In the genomic region with DNA sequence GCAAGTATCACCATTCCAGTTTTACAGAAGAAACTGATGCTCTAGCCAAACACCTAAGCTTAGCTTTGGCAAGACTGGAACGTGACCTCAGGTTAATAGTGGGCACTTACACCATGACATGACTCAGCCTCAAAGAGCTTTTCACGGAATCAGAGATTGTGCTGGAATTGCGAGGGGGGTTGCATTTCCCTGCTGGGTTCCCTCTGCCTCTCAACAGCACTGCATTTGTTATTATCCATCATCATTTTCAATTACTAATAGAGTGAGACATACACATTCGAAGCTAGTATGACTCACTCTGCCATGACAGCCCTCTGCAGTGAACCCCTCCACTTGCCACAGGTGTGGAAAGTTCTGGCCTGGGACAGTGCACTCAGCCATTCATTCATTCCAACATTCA, we compare ENCODE assay signal across 24 cellular contexts. TPM values are rescaled to one million over a fixed set of nuclear protein-coding genes. Genes with fewer than 3 reads are reported as not detected.
A peak's percentile ranks its signal among the peaks of the same experiment; 100 is the strongest.
DNase-seq lines count a peak whose midpoint lies in the region; ATAC-seq, FAIRE-seq and TF ChIP-seq lines count a peak whose summit lies in the region.
"Had no signal": no experiment of that assay in that cellular context is flagged by ENCODE, and none has a peak within 500 bp of the region (broad histone marks: within the 10 kb centered on the region; RNA-seq: fewer than 3 reads in every experiment).

No MANE protein-coding gene starts in this region.

- H3K36me3 Mint-ChIP-seq in astrocyte (ENCODE audit: low read depth, unreplicated experiment), result no peaks in the 10 kb centered on the region
- H3K36me3 Mint-ChIP-seq: IgD-negative memory B cell; natural killer cell treated with Interleukin-12 subunit alpha and Interleukin-12 subunit beta and Interleukin-15 and Interleukin-18, amount 100 ng/mL, for 72 hours had no signal

- no peaks in the 10 kb centered on the region for H4K20me1 ChIP-seq in astrocyte (ENCODE audit: insufficient read depth, low read length)
- H4K20me1 ChIP-seq: BLaER1 had no signal

- peaks cover 8% of the 10 kb centered on the region for H3K27me3 Mint-ChIP-seq in astrocyte (ENCODE audit: low read depth, unreplicated experiment)
- peaks cover 19% of the 10 kb centered on the region for H3K27me3 Mint-ChIP-seq in stimulated activated naive CD8-positive, alpha-beta T cell treated with anti-CD3 and anti-CD28 coated beads, Interleukin-15, amount 100 ng/mL, for 72 hours
- H3K27me3 Mint-ChIP-seq: IgD-negative memory B cell had no signal

- no peaks in the 10 kb centered on the region for H3K36me3 ChIP-seq in astrocyte (ENCODE audit: insufficient read depth, low read length)
- no peaks in the 10 kb centered on the region for H3K36me3 ChIP-seq in H7 (replicated peaks; ENCODE audit: control insufficient read depth, insufficient read depth, low read length)
- H3K36me3 ChIP-seq: BLaER1, uterus, WERI-Rb-1 had no signal

- H3K4me3 ChIP-seq in astrocyte (ENCODE audit: insufficient read depth, low read depth, low read length), result no peak overlapping the region
- H3K4me3 ChIP-seq in H7 (ENCODE audit: insufficient read depth, low read depth, low read length), result no peak overlapping the region
- H3K4me3 ChIP-seq: BLaER1, smooth muscle cell, uterus had no signal

- peaks cover 72% of the 10 kb centered on the region for H3K79me2 ChIP-seq in astrocyte (ENCODE audit: insufficient read depth, low read length)

- no peak for TF ChIP-seq CTCF in astrocyte (IDR thresholded peaks at IDR 0.05; ENCODE audit: insufficient read depth, low read depth, low read length)

- H3K27ac ChIP-seq in astrocyte (ENCODE audit: low read depth, low read length), result peak overlapping the region; percentile 73
- H3K27ac ChIP-seq: BLaER1, uterus, WERI-Rb-1 had no signal

- H3K4me3 Mint-ChIP-seq in astrocyte (ENCODE audit: unreplicated experiment), result no peak overlapping the region
- H3K4me3 Mint-ChIP-seq in stimulated activated naive CD8-positive, alpha-beta T cell treated with anti-CD3 and anti-CD28 coated beads, Interleukin-15, amount 100 ng/mL, for 72 hours, result no peak overlapping the region
- H3K4me3 Mint-ChIP-seq: IgD-negative memory B cell; natural killer cell treated with Interleukin-12 subunit alpha and Interleukin-12 subunit beta and Interleukin-15 and Interleukin-18, amount 100 ng/mL, for 72 hours had no signal

- H3K9me3 ChIP-seq in astrocyte (ENCODE audit: insufficient read depth, low read depth, low read length), result no peaks in the 10 kb centered on the region
- H3K9me3 ChIP-seq: BLaER1, uterus had no signal

- DNase-seq in ACHN (peak; percentile 11), M059J (ENCODE audit: low read depth) (peak; percentile 85), astrocyte (ENCODE audit: low read depth) (peak; percentile 85), glomerular visceral epithelial cell (ENCODE audit: extremely low spot score) (peak; percentile 88), H7 (no peak)
- no peak for DNase-seq in stimulated activated naive CD8-positive, alpha-beta T cell treated with anti-CD3 and anti-CD28 coated beads, Interleukin-15, amount 100 ng/mL, for 72 hours
- DNase-seq: activated CD4-positive, alpha-beta T cell treated with anti-CD3 and anti-CD28 coated beads, Interleukin-2, amount 50 U/mL, for 4 hours; foreskin fibroblast; GF-D8; NCI-H1930; SHP77 treated with DMSO at 0.1 percent for 48 hours; stimulated activated CD4-positive, alpha-beta T cell treated with anti-CD3 and anti-CD28 coated beads, Interleukin-4, amount 100 ng/mL, for 4 hours; uterus; WERI-Rb-1 had no signal

- no peak overlapping the region for H3K27ac Mint-ChIP-seq in astrocyte (ENCODE audit: unreplicated experiment)
- H3K27ac Mint-ChIP-seq in stimulated activated naive CD8-positive, alpha-beta T cell treated with anti-CD3 and anti-CD28 coated beads, Interleukin-15, amount 100 ng/mL, for 72 hours, result no peak overlapping the region
- H3K27ac Mint-ChIP-seq: IgD-negative memory B cell; natural killer cell treated with Interleukin-12 subunit alpha and Interleukin-12 subunit beta and Interleukin-15 and Interleukin-18, amount 100 ng/mL, for 72 hours; progenitor cell of endocrine pancreas had no signal

- peak overlapping the region; percentile 19 for H3K4me2 ChIP-seq in astrocyte (ENCODE audit: low read length)
- H3K4me2 ChIP-seq: BLaER1, smooth muscle cell had no signal

- no peak overlapping the region for H3K9ac ChIP-seq in astrocyte (ENCODE audit: low read length)
- H3K9ac ChIP-seq: BLaER1 had no signal

- H3K4me1 Mint-ChIP-seq in astrocyte (ENCODE audit: low read depth, unreplicated experiment), result peaks cover 4% of the 10 kb centered on the region
- no peaks in the 10 kb centered on the region for H3K4me1 Mint-ChIP-seq in stimulated activated naive CD8-positive, alpha-beta T cell treated with anti-CD3 and anti-CD28 coated beads, Interleukin-15, amount 100 ng/mL, for 72 hours
- H3K4me1 Mint-ChIP-seq: IgD-negative memory B cell had no signal

- H3K27me3 ChIP-seq in astrocyte (ENCODE audit: insufficient read depth, low read length) (no peaks in the 10 kb centered on the region), H7 (ENCODE audit: control insufficient read depth, insufficient read depth, low read length) (peaks cover 2% of the 10 kb centered on the region; the same call in 1 of the 2 replicates)
- H3K27me3 ChIP-seq: BLaER1, uterus had no signal

- no peak overlapping the region for H2AFZ ChIP-seq in astrocyte (ENCODE audit: low read depth, low read length)

- H3K9me3 Mint-ChIP-seq in astrocyte (ENCODE audit: unreplicated experiment), result no peaks in the 10 kb centered on the region
- H3K9me3 Mint-ChIP-seq in stimulated activated naive CD8-positive, alpha-beta T cell treated with anti-CD3 and anti-CD28 coated beads, Interleukin-15, amount 100 ng/mL, for 72 hours, result no peaks in the 10 kb centered on the region
- H3K9me3 Mint-ChIP-seq: IgD-negative memory B cell; natural killer cell treated with Interleukin-12 subunit alpha and Interleukin-12 subunit beta and Interleukin-15 and Interleukin-18, amount 100 ng/mL, for 72 hours had no signal

- FAIRE-seq in astrocyte (lab: Jason Lieb, UNC), result no peak
- FAIRE-seq: A204.1, D721Med, H54 had no signal

- ATAC-seq in GM18870 (IDR thresholded peaks at IDR 0.05; ENCODE audit: unreplicated experiment) (no peak), HG02981 (IDR thresholded peaks at IDR 0.05; ENCODE audit: unreplicated experiment) (no peak)
- no peak for ATAC-seq in stimulated activated naive CD8-positive, alpha-beta T cell treated with anti-CD3 and anti-CD28 coated beads, Interleukin-15, amount 100 ng/mL, for 72 hours
- ATAC-seq: natural killer cell treated with Interleukin-12 subunit alpha and Interleukin-12 subunit beta and Interleukin-15 and Interleukin-18, amount 100 ng/mL, for 72 hours had no signal

- H3K4me1 ChIP-seq in astrocyte (ENCODE audit: insufficient read depth, low read length), result peaks cover 47% of the 10 kb centered on the region
- H3K4me1 ChIP-seq: BLaER1, uterus had no signal

- in situ Hi-C loops in ACHN (cut with HindIII; ENCODE audit: low pct_ligation_motif_present, low pct_unique_long_range_greater_than_20kb, low sequenced_read_pairs), result loop anchor here (10.0 kb wide), 1 partner anchor 166 kb away; no protein-coding TSS in a partner anchor

RNA-seq across cellular contexts. Expression of a gene that starts 8.0 kb away (rescaled TPM):
- total RNA-seq in M059J (2014; rRNA removed; shearing (Covaris generic)), result 25.5 and 29.1 TPM in 2 replicates
- 53.5 and 71.0 TPM in 2 replicates for total RNA-seq in astrocyte
- 1.4 and 4.6 TPM in 2 replicates for total RNA-seq in H7 (2014; rRNA removed; shearing (Covaris generic))
- total RNA-seq: natural killer cell treated with Interleukin-12 subunit alpha and Interleukin-12 subunit beta and Interleukin-15 and Interleukin-18, amount 100 ng/mL, for 72 hours had no signal

Comparison
In these comparisons a context has a peak if more than half of its experiments do, and no peak if none do; other contexts are left out.
1. DNase-seq: peak in ACHN (single experiment), M059J (single experiment), astrocyte (single experiment) and glomerular visceral epithelial cell (single experiment); none in H7 (single experiment) and stimulated activated naive CD8-positive, alpha-beta T cell treated with anti-CD3 and anti-CD28 coated beads, Interleukin-15, amount 100 ng/mL, for 72 hours (0 of 2).